Comparison of ENCODE assay signal across 19 cellular contexts in the genomic region with DNA sequence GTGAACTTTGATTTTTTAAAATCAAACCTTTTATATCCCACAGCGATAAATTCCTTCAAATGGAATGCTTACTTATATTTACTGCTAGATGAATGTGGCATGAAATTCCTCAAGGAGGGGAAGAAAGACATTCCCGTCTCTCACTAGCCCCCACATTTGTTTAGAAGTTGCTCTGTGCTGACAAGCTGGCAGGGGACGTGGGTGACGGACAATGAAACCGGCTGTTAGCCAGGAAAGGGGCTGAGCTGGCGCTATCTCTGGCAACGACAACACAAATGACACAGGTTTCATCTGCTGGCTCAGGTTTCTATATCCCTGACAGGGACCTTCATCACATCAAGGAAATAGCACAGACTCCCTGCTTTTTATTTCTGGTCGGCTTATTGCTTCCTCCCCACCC.
"Had no signal": no experiment of that assay in that cellular context is flagged by ENCODE, and none has a peak within 500 bp of the region (broad histone marks: within the 10 kb centered on the region; RNA-seq: fewer than 3 reads in every experiment).

No MANE protein-coding gene starts in this region.

- H3K9me3 ChIP-seq: colonic mucosa, gastroesophageal sphincter, prostate gland, testis, upper lobe of right lung had no signal

- H3K27ac ChIP-seq: colonic mucosa, gastroesophageal sphincter, prostate gland, testis, upper lobe of right lung had no signal

- DNase-seq: activated CD4-positive, alpha-beta T cell treated with anti-CD3 and anti-CD28 coated beads, Interleukin-2, amount 50 U/mL, for 48 hours; activated CD4-positive, CD25-positive, alpha-beta regulatory T cell treated with anti-CD3 and anti-CD28 coated beads, Interleukin-2, amount 50 U/mL, for 72 hours; activated CD8-positive, alpha-beta memory T cell treated with anti-CD3 and anti-CD28 coated beads, Interleukin-2, amount 10 ng/mL, durations not matched to agents 7 days and 5 days; activated effector memory CD4-positive, alpha-beta T cell treated with anti-CD3 and anti-CD28 coated beads, Interleukin-2, amount 50 U/mL, for 16 hours; activated T-cell treated with anti-CD3 and anti-CD28 coated beads, Interleukin-2, amount 50 U/mL, for 24 hours; anterior cingulate cortex; caudate nucleus; colonic mucosa; effector CD8-positive, alpha-beta T cell; hippocampal formation; natural killer cell; nucleus accumbens; stimulated activated CD4-positive, alpha-beta T cell treated with anti-CD3 and anti-CD28 coated beads, Interleukin-4, amount 100 ng/mL, for 24 hours; stimulated activated naive CD8-positive, alpha-beta T cell treated with anti-CD3 and anti-CD28 coated beads, Interleukin-15, amount 100 ng/mL, for 72 hours; SW 1271; testis; upper lobe of right lung had no signal

- H3K27me3 ChIP-seq: colonic mucosa, gastroesophageal sphincter, testis, upper lobe of right lung had no signal

- H3K4me3 ChIP-seq: colonic mucosa, gastroesophageal sphincter, prostate gland, testis, upper lobe of right lung had no signal

- H3K36me3 ChIP-seq: colonic mucosa, prostate gland had no signal

- H3K4me1 ChIP-seq: colonic mucosa, prostate gland, testis, upper lobe of right lung had no signal

- ATAC-seq: activated CD8-positive, alpha-beta memory T cell treated with anti-CD3 and anti-CD28 coated beads, Interleukin-2, amount 10 ng/mL, durations not matched to agents 7 days and 5 days; gastroesophageal sphincter; natural killer cell; stimulated activated naive CD8-positive, alpha-beta T cell treated with anti-CD3 and anti-CD28 coated beads, Interleukin-15, amount 100 ng/mL, for 72 hours; upper lobe of right lung had no signal
